Comparison of ENCODE assay signal across 23 cellular contexts in the genomic region with DNA sequence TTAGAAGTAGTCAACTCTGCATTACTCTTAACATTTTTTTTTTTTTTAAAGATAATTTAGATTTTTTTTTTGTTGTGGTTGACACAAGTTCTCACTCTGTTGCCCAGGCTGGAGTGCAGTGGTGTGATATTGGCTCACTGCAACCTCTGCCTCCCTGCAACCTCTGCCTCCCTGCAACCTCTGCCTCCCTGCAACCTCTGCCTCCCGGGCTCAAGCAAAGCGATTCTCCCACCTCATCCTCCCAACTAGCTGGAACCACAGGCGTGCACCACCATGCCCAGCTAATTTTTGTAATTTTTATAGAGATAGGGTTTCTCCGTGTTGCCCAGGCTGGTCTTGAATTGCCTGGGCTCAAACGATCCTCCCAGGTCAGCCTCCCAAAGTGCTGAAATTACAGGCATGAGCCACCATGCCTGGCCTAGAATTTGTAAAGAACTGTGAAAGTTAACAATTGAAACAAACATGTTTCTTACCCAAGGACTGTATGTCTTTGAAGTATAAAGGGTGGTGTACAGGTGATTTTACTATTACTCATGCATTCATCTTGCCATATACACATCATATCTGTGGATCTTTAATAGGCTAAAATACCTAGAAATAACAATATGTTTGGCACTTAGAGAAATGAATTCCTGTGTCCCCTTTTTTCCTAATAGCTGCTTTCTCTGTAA.
DNase-seq lines count a peak whose midpoint lies in the region; ATAC-seq and TF ChIP-seq lines count a peak whose summit lies in the region.
"Had no signal": no experiment of that assay in that cellular context is flagged by ENCODE, and none has a peak within 500 bp of the region (broad histone marks: within the 10 kb centered on the region; RNA-seq: fewer than 3 reads in every experiment).

No MANE protein-coding gene starts in this region.

- no peak overlapping the region for H3K4me3 Mint-ChIP-seq in nephron progenitor cell
- H3K4me3 Mint-ChIP-seq: activated CD4-positive, alpha-beta memory T cell treated with anti-CD3 and anti-CD28 coated beads, Interleukin-2, amount 10 ng/mL, durations not matched to agents 7 days and 5 days; activated naive CD4-positive, alpha-beta T cell treated with anti-CD3 and anti-CD28 coated beads, Interleukin-2, amount 50 U/mL, for 24 hours; immature natural killer cell had no signal

- no peaks in the 10 kb centered on the region for H3K79me2 ChIP-seq in KMS-11 (ENCODE audit: insufficient read depth, low read depth)

- no peaks in the 10 kb centered on the region for H3K9me3 ChIP-seq in adipocyte (ENCODE audit: control insufficient read depth, low read length)
- H3K9me3 ChIP-seq: BLaER1, gastroesophageal sphincter, HAP-1, Peyer's patch, SJCRH30, upper lobe of left lung had no signal

- peak overlapping the region; percentile 57 for H3K27ac Mint-ChIP-seq in nephron progenitor cell
- H3K27ac Mint-ChIP-seq: activated CD4-positive, alpha-beta memory T cell treated with anti-CD3 and anti-CD28 coated beads, Interleukin-2, amount 10 ng/mL, durations not matched to agents 7 days and 5 days; activated naive CD4-positive, alpha-beta T cell treated with anti-CD3 and anti-CD28 coated beads, Interleukin-2, amount 50 U/mL, for 24 hours; activated T-helper 2 cell treated with anti-CD3 and anti-CD28 coated beads, Interferon-gamma antibody, Interleukin-2, Interleukin-4, amounts not matched to agents 10 μg/mL and 5 μg/mL and 100 μg/mL, durations not matched to agents 14 hours and 24 hours and 36 hours; immature natural killer cell had no signal

- no peaks in the 10 kb centered on the region for H4K20me1 ChIP-seq in KMS-11 (ENCODE audit: insufficient read depth)
- H4K20me1 ChIP-seq: BLaER1 had no signal

- no peaks in the 10 kb centered on the region for H3K9me3 Mint-ChIP-seq in nephron progenitor cell
- H3K9me3 Mint-ChIP-seq: activated CD4-positive, alpha-beta memory T cell treated with anti-CD3 and anti-CD28 coated beads, Interleukin-2, amount 10 ng/mL, durations not matched to agents 7 days and 5 days; activated naive CD4-positive, alpha-beta T cell treated with anti-CD3 and anti-CD28 coated beads, Interleukin-2, amount 50 U/mL, for 24 hours; activated T-helper 2 cell treated with anti-CD3 and anti-CD28 coated beads, Interferon-gamma antibody, Interleukin-2, Interleukin-4, amounts not matched to agents 10 μg/mL and 5 μg/mL and 100 μg/mL, durations not matched to agents 14 hours and 24 hours and 36 hours had no signal

- no peak for DNase-seq in adipocyte (ENCODE audit: low read depth)
- no peak for DNase-seq in nephron progenitor cell
- DNase-seq in stimulated activated CD4-positive, alpha-beta T cell treated with anti-CD3 and anti-CD28 coated beads, Interleukin-1b, Interleukin-23, amount 100 ng/mL, for 48 hours: no peak
- no peak for DNase-seq in putamen (ENCODE audit: low spot score)
- no peak for DNase-seq in HCEC 1CT
- DNase-seq: activated CD4-positive, alpha-beta memory T cell treated with anti-CD3 and anti-CD28 coated beads, Interleukin-2, amount 10 ng/mL, durations not matched to agents 7 days and 5 days; activated CD4-positive, CD25-positive, alpha-beta regulatory T cell treated with anti-CD3 and anti-CD28 coated beads, Interleukin-2, amount 50 U/mL, for 72 hours; activated CD8-positive, alpha-beta memory T cell treated with anti-CD3 and anti-CD28 coated beads, Interleukin-2, amount 50 U/mL, for 48 hours; anterior cingulate cortex; central memory CD4-positive, alpha-beta T cell; hypothalamus; immature natural killer cell; Peyer's patch; upper lobe of left lung had no signal

- H3K27me3 ChIP-seq in KMS-11 (ENCODE audit: insufficient read depth, low read depth) (no peaks in the 10 kb centered on the region), adipocyte (replicated peaks; ENCODE audit: control insufficient read depth, insufficient read depth, low read length) (no peaks in the 10 kb centered on the region)
- H3K27me3 ChIP-seq: BLaER1, gastroesophageal sphincter, Peyer's patch, SJCRH30, upper lobe of left lung had no signal

- H3K4me1 Mint-ChIP-seq in nephron progenitor cell: peaks cover 14% of the 10 kb centered on the region
- H3K4me1 Mint-ChIP-seq: activated CD4-positive, alpha-beta memory T cell treated with anti-CD3 and anti-CD28 coated beads, Interleukin-2, amount 10 ng/mL, durations not matched to agents 7 days and 5 days; activated naive CD4-positive, alpha-beta T cell treated with anti-CD3 and anti-CD28 coated beads, Interleukin-2, amount 50 U/mL, for 24 hours; immature natural killer cell had no signal

- peak overlapping the region; percentile 19; the same call in 1 of the 2 replicates for H3K4me2 ChIP-seq in KMS-11
- H3K4me2 ChIP-seq: BLaER1 had no signal

- H3K36me3 ChIP-seq in KMS-11 (ENCODE audit: insufficient read depth): no peaks in the 10 kb centered on the region
- peaks cover 49% of the 10 kb centered on the region for H3K36me3 ChIP-seq in adipocyte (ENCODE audit: control insufficient read depth, insufficient read depth, low read length, severe bottlenecking)

- peaks cover 41% of the 10 kb centered on the region for H3K36me3 Mint-ChIP-seq in nephron progenitor cell (ENCODE audit: low read depth)
- H3K36me3 Mint-ChIP-seq: immature natural killer cell had no signal

- H3K27ac ChIP-seq in C4-2B (peak overlapping the region; percentile 76), KMS-11 (no peak overlapping the region)
- H3K27ac ChIP-seq: BLaER1, Peyer's patch, SJCRH30, upper lobe of left lung had no signal

- TF ChIP-seq CTCF in C4-2B (conservative IDR thresholded peaks at IDR 0.05) (no peak), KMS-11 (conservative IDR thresholded peaks at IDR 0.05; ENCODE audit: low read depth, low read length) (no peak), nephron progenitor cell (IDR thresholded peaks at IDR 0.05) (no peak)

- H3K4me3 ChIP-seq in KMS-11 (IDR thresholded peaks at IDR 0.05; ENCODE audit: insufficient read depth, low read depth, low read length): no peak overlapping the region
- H3K4me3 ChIP-seq in adipocyte (ENCODE audit: low read length): no peak overlapping the region
- H3K4me3 ChIP-seq: BLaER1, gastroesophageal sphincter, HAP-1, Peyer's patch, SJCRH30, upper lobe of left lung had no signal

- no peak for ATAC-seq in HG02623 (IDR thresholded peaks at IDR 0.05; ENCODE audit: unreplicated experiment)
- ATAC-seq: gastroesophageal sphincter had no signal

- H3K9ac ChIP-seq in KMS-11 (no peak overlapping the region), adipocyte (ENCODE audit: low read length) (peak overlapping the region; percentile 68)
- H3K9ac ChIP-seq: BLaER1 had no signal

- H3K4me1 ChIP-seq in KMS-11 (ENCODE audit: low read depth, poor library complexity, severe bottlenecking) (peaks cover 14% of the 10 kb centered on the region), adipocyte (ENCODE audit: control insufficient read depth, insufficient read depth, low read length) (peaks cover 60% of the 10 kb centered on the region)
- H3K4me1 ChIP-seq: BLaER1, Peyer's patch had no signal

- H2AFZ ChIP-seq in KMS-11 (ENCODE audit: low read depth): no peak overlapping the region

- no peaks in the 10 kb centered on the region for H3K27me3 Mint-ChIP-seq in nephron progenitor cell (ENCODE audit: low read depth, poor library complexity)
- H3K27me3 Mint-ChIP-seq: activated CD4-positive, alpha-beta memory T cell treated with anti-CD3 and anti-CD28 coated beads, Interleukin-2, amount 10 ng/mL, durations not matched to agents 7 days and 5 days had no signal
